In the genomic region with DNA sequence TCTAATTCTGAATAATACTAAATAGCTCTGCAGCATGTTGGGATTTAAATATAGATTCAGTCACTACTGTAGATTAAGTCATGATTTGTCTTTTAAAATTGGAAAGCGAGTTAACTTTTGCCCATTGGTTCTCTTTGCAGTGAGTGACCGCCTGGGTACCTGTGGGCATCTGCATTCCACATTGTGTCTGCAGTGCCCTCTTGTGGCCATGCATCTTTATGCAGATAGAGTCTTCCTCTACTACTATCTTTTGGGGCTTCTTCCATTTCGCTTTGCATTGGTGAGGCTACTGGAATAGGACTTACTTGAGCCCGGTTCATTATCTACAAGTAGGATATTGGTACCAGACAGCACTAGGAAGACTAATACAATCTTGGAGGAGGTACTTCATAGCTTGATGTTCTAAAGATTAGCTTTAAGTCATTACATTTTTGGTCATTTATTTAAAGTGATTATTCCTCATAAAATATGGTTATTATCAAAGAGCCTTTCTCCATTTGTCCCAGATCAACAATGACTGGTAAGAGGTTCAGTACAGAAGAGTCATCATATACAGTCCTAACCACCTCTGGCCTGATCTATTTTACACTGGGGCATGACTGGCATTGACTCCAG, we compare ENCODE assay signal across 8 cellular contexts.
A peak's percentile ranks its signal among the peaks of the same experiment; 100 is the strongest.
DNase-seq lines count a peak whose midpoint lies in the region; ATAC-seq, FAIRE-seq and TF ChIP-seq lines count a peak whose summit lies in the region.

No MANE protein-coding gene starts in this region.

- SMC1A ChIA-PET in GM12878 (lab: Charles Lee; ENCODE audit: uncharacterized antibody, unreplicated experiment): interaction anchor here (0.8 to 1.7 kb wide), 5 partner anchors 8 to 297 kb away, joined by 3 to 6 read pairs (median 4); no protein-coding TSS in a partner anchor

- POLR2A ChIA-PET in GM12878 (lab: Charles Lee): no interaction called here

- peak; percentile 96 for ATAC-seq in GM12878

- RAD21 ChIA-PET in GM12878 (lab: Charles Lee; ENCODE audit: unreplicated experiment): interaction anchor here (0.6 kb wide), 2 partner anchors 286 to 318 kb away, joined by 3 read pairs; a partner anchor contains a TSS

- BruUV-seq in GM12878 (replicated peaks; lab: Mats Ljungman, UMichigan): no TSS peak

- intact Hi-C loops in GM12878 (cut with micrococcal nuclease; ENCODE audit: unreplicated experiment): loop anchor here (10.0 kb wide), 1 partner anchor 1293 kb away; no protein-coding TSS in a partner anchor

- H3K79me2 ChIP-seq in GM12878 (ENCODE audit: control insufficient read depth, insufficient read depth, low read length): no peaks in the 10 kb centered on the region

- WGBS in GM12878 (ENCODE audit: insufficient coverage, insufficient replicate concordance, low lambda C conversion rate, missing lambda C conversion rate): 9% methylated on average over 4 of the region's 4 CpGs

- in situ Hi-C loops in GM12878 (cut with MboI): no loop called here

- H2AFZ ChIP-seq in GM12878 (ENCODE audit: control insufficient read depth, low read depth, low read length): no peak overlapping the region

- TF ChIP-seq CTCF in GM12878 (IDR thresholded peaks at IDR 0.05 in 2 of 3, conservative IDR thresholded peaks at IDR 0.05 in 1 of 3; ENCODE audit: control insufficient read depth in 2 of 3, extremely low read depth in 1 of 3, insufficient read depth in 1 of 3, low read depth in 3 of 3, low read length in 3 of 3): peak; percentile 68 to 83 (median 80)

- H3K4me1 ChIP-seq in GM12878 (ENCODE audit: control insufficient read depth, insufficient read depth, low read length): no peaks in the 10 kb centered on the region

- H3K36me3 ChIP-seq in GM12878 (ENCODE audit: control insufficient read depth in 2 of 2, insufficient read depth in 2 of 2, low read length in 1 of 2): no peaks in the 10 kb centered on the region

- CTCF ChIA-PET in GM12878 (lab: Yijun Ruan, JAX): interaction anchor here (0.8 to 3.1 kb wide), 21 partner anchors 9 to 294 kb away, joined by 3 to 25 read pairs (median 4); no protein-coding TSS in a partner anchor

- H4K20me1 ChIP-seq in GM12878 (ENCODE audit: control insufficient read depth, insufficient read depth): no peaks in the 10 kb centered on the region

- H3K27ac ChIP-seq in GM12878 (ENCODE audit: control insufficient read depth, insufficient read depth): no peak overlapping the region

- TF ChIP-seq EP300 in GM12878 (IDR thresholded peaks at IDR 0.05; ENCODE audit: borderline replicate concordance in 1 of 2, control insufficient read depth in 1 of 2, low read depth in 2 of 2, low read length in 2 of 2): no peak

- TF ChIP-seq RAD21 in GM12878 (IDR thresholded peaks at IDR 0.05; ENCODE audit: insufficient read depth, low read depth, low read length): peak; percentile 41; the same call in 1 of the 2 replicates

- no peak overlapping the region for H3K4me2 ChIP-seq in GM12878 (ENCODE audit: control insufficient read depth, insufficient read depth)

- no peak for TF ChIP-seq POLR2A in GM12878 (IDR thresholded peaks at IDR 0.05; ENCODE audit: low read depth, low read length)

- H3K4me3 ChIP-seq in GM12878: no peak overlapping the region

- peak; percentile 12 to 56 for DNase-seq in NCI-H524 (lab: John Stamatoyannopoulos, UW)
- DNase-seq in NCI-H524 treated with DMSO at 0.1 percent for 48 hours (lab: John Stamatoyannopoulos, UW): no peak
- peak; percentile 71 for DNase-seq in H4 (ENCODE audit: low spot score)
- peak; percentile 58 for DNase-seq in LHCN-M2 (ENCODE audit: low read depth)
- peak; percentile 31 for DNase-seq in SW480 (ENCODE audit: low spot score)
- no peak for DNase-seq in GM12878 (ENCODE audit: low read depth, low spot score)
- peak; percentile 84 for DNase-seq in islet precursor cell
- peak; percentile 59 for DNase-seq in stimulated activated CD4-positive, alpha-beta T cell treated with anti-CD3 and anti-CD28 coated beads, Interleukin-4, amount 100 ng/mL, for 24 hours

- H3K9me3 ChIP-seq in GM12878 (replicated peaks; ENCODE audit: control insufficient read depth, insufficient read depth, low read length): no peaks in the 10 kb centered on the region

- FAIRE-seq in GM12878 (lab: Jason Lieb, UNC): peak; percentile 78

- no peak overlapping the region for H3K9ac ChIP-seq in GM12878 (ENCODE audit: control insufficient read depth, insufficient read depth, low read length)

- H3K27me3 ChIP-seq in GM12878 (replicated peaks in 1 of 2; ENCODE audit: control insufficient read depth in 2 of 2, insufficient read depth in 2 of 2, low read length in 1 of 2): no peaks in the 10 kb centered on the region

TF ChIP-seq in GM12878, 131 proteins besides CTCF, POLR2A, EP300 and RAD21:
- TF ChIP-seq SMC3 (IDR thresholded peaks at IDR 0.05; ENCODE audit: borderline replicate concordance, low read length) (peak; percentile 31; the same call in 1 of the 2 replicates), POU2F2 (IDR thresholded peaks at IDR 0.05; ENCODE audit: borderline replicate concordance, low read depth, low read length) (peak; percentile 82; the same call in 1 of the 3 replicates), SREBF1 (IDR thresholded peaks at IDR 0.05; ENCODE audit: low read length) (no peak)

Comparison
In these comparisons a context has a peak if more than half of its experiments do, and no peak if none do; other contexts are left out.
1. DNase-seq: peak in NCI-H524 (2 of 2), H4 (single experiment), LHCN-M2 (single experiment), SW480 (single experiment), islet precursor cell (single experiment) and stimulated activated CD4-positive, alpha-beta T cell treated with anti-CD3 and anti-CD28 coated beads, Interleukin-4, amount 100 ng/mL, for 24 hours (single experiment); none in NCI-H524 treated with DMSO at 0.1 percent for 48 hours (single experiment) and GM12878 (single experiment).